In genomic region chrX:46200423-46200822, GRCh38 we compare ENCODE assay signal across 17 cellular contexts.
DNase-seq lines count a peak whose midpoint lies in the region; ATAC-seq, FAIRE-seq and TF ChIP-seq lines count a peak whose summit lies in the region.
"Had no signal": no experiment of that assay in that cellular context is flagged by ENCODE, and none has a peak within 500 bp of the region (broad histone marks: within the 10 kb centered on the region; RNA-seq: fewer than 3 reads in every experiment).

No MANE protein-coding gene starts in this region.

- no peak overlapping the region for H3K4me3 Mint-ChIP-seq in mesothelial cell of epicardium
- H3K4me3 Mint-ChIP-seq: CD4-positive, alpha-beta T cell had no signal

- POLR2A ChIA-PET in A549 (lab: Yijun Ruan, JAX) = no interaction called here

- H3K27me3 Mint-ChIP-seq in mesothelial cell of epicardium (ENCODE audit: low read depth) = no peaks in the 10 kb centered on the region
- H3K27me3 Mint-ChIP-seq: CD4-positive, alpha-beta T cell had no signal

- TF ChIP-seq EP300 in A549 (IDR thresholded peaks at IDR 0.05) = no peak

- no peak for DNase-seq in A549 (ENCODE audit: low read depth in 1 of 2, low spot score in 1 of 2)
- no peak for DNase-seq in epithelial cell of prostate (ENCODE audit: low read depth, low spot score)
- DNase-seq in mesothelial cell of epicardium (ENCODE audit: low spot score in 2 of 2, unreplicated experiment in 2 of 2) = no peak
- DNase-seq in activated naive CD4-positive, alpha-beta T cell treated with anti-CD3 and anti-CD28 coated beads, Interleukin-2, amount 50 U/mL, for 72 hours (ENCODE audit: low spot score in 2 of 2) = no peak
- no peak for DNase-seq in NK-92 treated with Interleukin-12 subunit alpha and Interleukin-12 subunit beta, amount 100 ng/mL, for 24 hours (lab: John Stamatoyannopoulos, UW)
- DNase-seq: AML-193; CD4-positive, alpha-beta T cell; DMS79; KBM-7 had no signal

- CTCF ChIA-PET in A549 (lab: Yijun Ruan, JAX) = no interaction called here

- H3K27ac Mint-ChIP-seq in mesothelial cell of epicardium = peak overlapping the region; percentile 60
- H3K27ac Mint-ChIP-seq in activated naive CD4-positive, alpha-beta T cell treated with anti-CD3 and anti-CD28 coated beads, Interleukin-2, amount 50 U/mL, for 72 hours = no peak overlapping the region
- H3K27ac Mint-ChIP-seq: CD4-positive, alpha-beta T cell had no signal

- ATAC-seq in A549 (no peak), SK-N-SH treated with all-trans-retinoic acid at 6 μM for 48 hours (peak; percentile 77), GM21576 (IDR thresholded peaks at IDR 0.05; ENCODE audit: unreplicated experiment) (no peak)
- no peak for ATAC-seq in activated naive CD4-positive, alpha-beta T cell treated with anti-CD3 and anti-CD28 coated beads, Interleukin-2, amount 50 U/mL, for 72 hours

- no peaks in the 10 kb centered on the region for H3K36me3 Mint-ChIP-seq in mesothelial cell of epicardium
- H3K36me3 Mint-ChIP-seq in activated naive CD4-positive, alpha-beta T cell treated with anti-CD3 and anti-CD28 coated beads, Interleukin-2, amount 50 U/mL, for 72 hours = no peaks in the 10 kb centered on the region

- peaks cover 36% of the 10 kb centered on the region for H3K9me3 Mint-ChIP-seq in mesothelial cell of epicardium
- H3K9me3 Mint-ChIP-seq in activated naive CD4-positive, alpha-beta T cell treated with anti-CD3 and anti-CD28 coated beads, Interleukin-2, amount 50 U/mL, for 72 hours = no peaks in the 10 kb centered on the region
- H3K9me3 Mint-ChIP-seq: CD4-positive, alpha-beta T cell had no signal

- TF ChIP-seq CTCF in A549 (IDR thresholded peaks at IDR 0.05) (no peak), mesothelial cell of epicardium (IDR thresholded peaks at IDR 0.05; ENCODE audit: unreplicated experiment) (no peak)

- no peak for TF ChIP-seq POLR2A in A549 (IDR thresholded peaks at IDR 0.05; ENCODE audit: low read length)

- H3K27ac ChIP-seq in A549 (peak overlapping the region; percentile 56 to 69; a peak in 4 of 6 replicates), epithelial cell of prostate (peak overlapping the region; percentile 51)
- H3K27ac ChIP-seq: 22Rv1; BLaER1 treated with 17β-estradiol and CSF1 and Interleukin-3, amounts not matched to agents 10 nM and 100 nM had no signal

- H3K4me1 Mint-ChIP-seq in mesothelial cell of epicardium = peaks cover 23% of the 10 kb centered on the region

- no peak for TF ChIP-seq RAD21 in A549 (conservative IDR thresholded peaks at IDR 0.05 in 1 of 2, IDR thresholded peaks at IDR 0.05 in 1 of 2)

- no peak for FAIRE-seq in A549 (lab: Jason Lieb, UNC)
- FAIRE-seq: GM12891, GM19239, H1 had no signal

- peaks cover 62% of the 10 kb centered on the region for H3K4me1 ChIP-seq in A549
- H3K4me1 ChIP-seq: BLaER1 treated with 17β-estradiol and CSF1 and Interleukin-3, amounts not matched to agents 10 nM and 100 nM had no signal

- peak overlapping the region; percentile 55 for H3K4me2 ChIP-seq in A549
- H3K4me2 ChIP-seq: BLaER1 treated with 17β-estradiol and CSF1 and Interleukin-3, amounts not matched to agents 10 nM and 100 nM had no signal

- H3K4me3 ChIP-seq in A549 = no peak overlapping the region
- H3K4me3 ChIP-seq: BLaER1 treated with 17β-estradiol and CSF1 and Interleukin-3, amounts not matched to agents 10 nM and 100 nM; HAP-1 had no signal

- peaks cover 5% of the 10 kb centered on the region; the same call in 1 of the 3 replicates for H3K9me3 ChIP-seq in A549
- H3K9me3 ChIP-seq: HAP-1 had no signal

- 64% methylated on average over 1 of the region's 1 CpG for WGBS in A549 (ENCODE audit: missing lambda C conversion rate)

TF ChIP-seq in A549, 52 proteins besides CTCF, POLR2A, EP300 and RAD21:
- 0 out of 4 replicates have a peak, but pooled peaks of 1 of the 2 experiments have one; percentile 6 for TF ChIP-seq CEBPB (IDR thresholded peaks at IDR 0.05)
- TF ChIP-seq JUNB (IDR thresholded peaks at IDR 0.05) = no peak

TF ChIP-seq in SK-N-SH treated with all-trans-retinoic acid at 6 μM for 48 hours, 23 proteins besides CTCF, POLR2A, EP300 and RAD21:
- TF ChIP-seq TOX (CRISPR knock-in tag; IDR thresholded peaks at IDR 0.05; ENCODE audit: borderline replicate concordance) (peak; percentile 29; the same call in 1 of the 2 replicates), SNAI2 (CRISPR knock-in tag; IDR thresholded peaks at IDR 0.05) (no peak), ISL1 (CRISPR knock-in tag; IDR thresholded peaks at IDR 0.05) (peak; percentile 51; the same call in 1 of the 2 replicates), ZNF8 (CRISPR knock-in tag; IDR thresholded peaks at IDR 0.05) (no peak)
TF ChIP-seq in SK-N-SH treated with all-trans-retinoic acid at 6 μM for 48 hours: peak in this region for 2.
